ENCODE assay signal across 8 cellular contexts in the genomic region with DNA sequence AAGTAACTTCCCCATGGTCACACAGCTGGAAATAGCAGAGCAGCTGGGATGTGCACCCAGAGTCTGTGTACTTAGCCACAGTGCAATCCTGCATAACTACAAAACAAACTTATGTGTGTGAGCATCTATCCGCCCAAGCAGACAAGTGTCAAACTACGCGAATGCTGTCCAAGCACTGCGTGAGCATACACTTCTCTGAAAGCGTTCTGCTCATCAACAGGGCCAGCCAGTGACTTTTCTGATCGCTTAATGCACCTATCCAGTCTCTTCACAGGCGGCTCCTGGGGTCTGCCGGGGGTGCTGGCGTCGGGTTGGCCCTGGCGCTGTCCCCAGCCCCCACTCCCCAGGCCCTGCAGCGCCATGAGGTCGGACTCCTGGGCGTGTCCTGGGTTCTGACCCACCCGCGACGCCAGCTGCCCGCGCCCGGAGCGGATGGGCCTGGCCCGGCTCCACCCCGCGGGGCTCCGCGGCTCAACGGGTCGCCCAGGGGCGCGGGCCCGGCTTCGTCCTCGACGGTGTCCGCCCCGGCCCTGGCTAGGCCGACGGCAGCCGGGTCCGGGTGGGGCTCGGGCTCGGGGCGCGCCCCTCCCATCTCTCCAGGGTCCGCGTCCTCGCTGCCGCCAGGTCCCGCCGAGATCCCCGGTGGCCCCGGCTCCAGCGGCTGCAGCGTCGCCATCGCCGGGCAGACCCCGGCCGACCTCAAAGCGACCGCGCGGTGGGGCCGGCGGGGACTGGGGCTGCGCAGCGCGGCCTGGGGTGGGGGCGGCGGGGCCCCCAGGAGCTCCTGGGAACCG. TPM values are rescaled to one million over a fixed set of nuclear protein-coding genes. Genes with fewer than 3 reads are reported as not detected.
DNase-seq lines count a peak whose midpoint lies in the region; ATAC-seq and TF ChIP-seq lines count a peak whose summit lies in the region.

No MANE protein-coding gene starts in this region.

- H3K9me3 ChIP-seq in A673 (ENCODE audit: low read depth, low read length, poor library complexity, severe bottlenecking), result peaks cover 16% of the 10 kb centered on the region
- no peaks in the 10 kb centered on the region for H3K9me3 ChIP-seq in gastroesophageal sphincter
- H3K9me3 ChIP-seq in ovary, result no peaks in the 10 kb centered on the region

- H3K27ac ChIP-seq in A673 (ENCODE audit: low read depth, low read length, poor library complexity, severe bottlenecking), result peak overlapping the region; percentile 91
- H3K27ac ChIP-seq in gastroesophageal sphincter, result peak overlapping the region; percentile 60 to 99 (median 97)
- H3K27ac ChIP-seq in ovary, result peak overlapping the region; percentile 92 to 94

- intact Hi-C loops in A673 (cut with micrococcal nuclease; ENCODE audit: unreplicated experiment) (no loop called here), ovary (cut with DNase I) (loop anchor here in 1 of 4 donors (5.0 kb wide), 2 partner anchors 161 to 336 kb away; partner anchors contain the start of genes ATP5ME, MYL5, PIGG and ZNF721)

- ATAC-seq in gastroesophageal sphincter, result peak; percentile 9

- H3K36me3 ChIP-seq in A673 (ENCODE audit: insufficient read depth, low read length, poor library complexity, severe bottlenecking) (peaks cover 17% of the 10 kb centered on the region), gastroesophageal sphincter (no peaks in the 10 kb centered on the region), ovary (no peaks in the 10 kb centered on the region)

- H3K4me1 ChIP-seq in A673 (ENCODE audit: insufficient read depth, low read length, poor library complexity, severe bottlenecking) (peaks cover 5% of the 10 kb centered on the region), gastroesophageal sphincter (peaks cover 0 to 47% (median 12%) of the 10 kb centered on the region in 3 donors), ovary (ENCODE audit: insufficient read depth) (peaks cover 10% of the 10 kb centered on the region)

- TF ChIP-seq POLR2A in gastroesophageal sphincter (IDR thresholded peaks at IDR 0.05) (peak in 1 of 2 donors; percentile 21), ovary (IDR thresholded peaks at IDR 0.05) (no peak)

- CTCF ChIA-PET in A673 (lab: Charles Lee), result no interaction called here

- 33% methylated on average over 6 of the region's 71 CpGs; no CpG with 5 or more reads in 1 of the 2 donors for WGBS in gastroesophageal sphincter (ENCODE audit: low coverage in 1 of 2), 2 donors
- WGBS in ovary, 3 donors, result 3 to 12% (median 6%) methylated on average over 23 to 71 of the region's 71 CpGs

- H3K27me3 ChIP-seq in A673 (replicated peaks; ENCODE audit: insufficient read depth, low read depth, low read length, poor library complexity) (no peaks in the 10 kb centered on the region), gastroesophageal sphincter (no peaks in the 10 kb centered on the region), ovary (no peaks in the 10 kb centered on the region)

- POLR2A ChIA-PET in A673 (lab: Charles Lee; ENCODE audit: low non-redundant PET), result no interaction called here

- H3K4me3 ChIP-seq in A673 (ENCODE audit: low read depth, low read length, poor library complexity, severe bottlenecking) (peak overlapping the region; percentile 91), gastroesophageal sphincter (peak overlapping the region; percentile 43 to 94), ovary (peak overlapping the region; percentile 92)

- no TSS peak for BruUV-seq in A673 (replicated peaks; lab: Mats Ljungman, UMichigan)

- TF ChIP-seq EP300 in gastroesophageal sphincter (IDR thresholded peaks at IDR 0.05) (no peak), ovary (IDR thresholded peaks at IDR 0.05) (no peak)

- DNase-seq in A673 (ENCODE audit: low spot score) (no peak), GM20000 (ENCODE audit: low spot score) (peak; percentile 62), ovary (peak; percentile 37 to 72 (median 60)), NCI-H2196 treated with DMSO at 0.1 percent for 48 hours (lab: John Stamatoyannopoulos, UW; ENCODE audit: unreplicated experiment) (no peak), glomerular visceral epithelial cell (ENCODE audit: extremely low spot score) (no peak), SKM-1 (lab: John Stamatoyannopoulos, UW; ENCODE audit: unreplicated experiment) (no peak)
- peak; percentile 16 for DNase-seq in activated CD8-positive, alpha-beta memory T cell treated with anti-CD3 and anti-CD28 coated beads, Interleukin-2, amount 50 U/mL, for 4 hours

- TF ChIP-seq CTCF in A673 (conservative IDR thresholded peaks at IDR 0.05; ENCODE audit: low read depth, low read length), result no peak
- no peak for TF ChIP-seq CTCF in GM20000 (IDR thresholded peaks at IDR 0.05; ENCODE audit: extremely low read depth, missing control alignments)
- TF ChIP-seq CTCF in gastroesophageal sphincter (IDR thresholded peaks at IDR 0.05), result no peak
- no peak for TF ChIP-seq CTCF in ovary (IDR thresholded peaks at IDR 0.05)

RNA-seq across cellular contexts. Expression of gene ZNF141, which starts 1.3 kb away (rescaled TPM):
- total RNA-seq in A673 (2021) (26.9 and 27.7 TPM in 2 replicates), gastroesophageal sphincter (10 to 100 TPM; 12.6 to 30.4 (median 18.8) TPM), ovary (10 to 100 TPM; 30.9 to 55.7 (median 40.4) TPM)
- polyA plus RNA-seq in ovary, result 10 to 100 TPM in 1 of 2 donors, 1 to 10 TPM in 1; 7.4 to 14.8 TPM

RNA-seq across cellular contexts. Expression of gene ZNF732, which starts 31.0 kb away (rescaled TPM):
- total RNA-seq in A673 (2021) (not detected in 2 replicates), gastroesophageal sphincter (under 1 TPM in 2 of 4 donors, not detected in 2; 0.31 to 0.54 TPM), ovary (under 1 TPM; 0.30 to 0.85 (median 0.43) TPM)
- polyA plus RNA-seq in ovary, result under 1 TPM; 0.37 to 0.44 TPM

Comparison
In these comparisons a context has a peak if more than half of its experiments do, and no peak if none do; other contexts are left out.
1. DNase-seq: peak in GM20000 (single experiment), activated CD8-positive, alpha-beta memory T cell treated with anti-CD3 and anti-CD28 coated beads, Interleukin-2, amount 50 U/mL, for 4 hours (single experiment) and ovary (5 of 5); none in A673 (single experiment), NCI-H2196 treated with DMSO at 0.1 percent for 48 hours (single experiment), glomerular visceral epithelial cell (single experiment) and SKM-1 (single experiment).
2. Peak in every context shown above with its lines, with median percentiles within 50 percentile points of each other: H3K27ac ChIP-seq and H3K4me3 ChIP-seq.